18 cellular contexts compared by ENCODE assay signal in the genomic region with DNA sequence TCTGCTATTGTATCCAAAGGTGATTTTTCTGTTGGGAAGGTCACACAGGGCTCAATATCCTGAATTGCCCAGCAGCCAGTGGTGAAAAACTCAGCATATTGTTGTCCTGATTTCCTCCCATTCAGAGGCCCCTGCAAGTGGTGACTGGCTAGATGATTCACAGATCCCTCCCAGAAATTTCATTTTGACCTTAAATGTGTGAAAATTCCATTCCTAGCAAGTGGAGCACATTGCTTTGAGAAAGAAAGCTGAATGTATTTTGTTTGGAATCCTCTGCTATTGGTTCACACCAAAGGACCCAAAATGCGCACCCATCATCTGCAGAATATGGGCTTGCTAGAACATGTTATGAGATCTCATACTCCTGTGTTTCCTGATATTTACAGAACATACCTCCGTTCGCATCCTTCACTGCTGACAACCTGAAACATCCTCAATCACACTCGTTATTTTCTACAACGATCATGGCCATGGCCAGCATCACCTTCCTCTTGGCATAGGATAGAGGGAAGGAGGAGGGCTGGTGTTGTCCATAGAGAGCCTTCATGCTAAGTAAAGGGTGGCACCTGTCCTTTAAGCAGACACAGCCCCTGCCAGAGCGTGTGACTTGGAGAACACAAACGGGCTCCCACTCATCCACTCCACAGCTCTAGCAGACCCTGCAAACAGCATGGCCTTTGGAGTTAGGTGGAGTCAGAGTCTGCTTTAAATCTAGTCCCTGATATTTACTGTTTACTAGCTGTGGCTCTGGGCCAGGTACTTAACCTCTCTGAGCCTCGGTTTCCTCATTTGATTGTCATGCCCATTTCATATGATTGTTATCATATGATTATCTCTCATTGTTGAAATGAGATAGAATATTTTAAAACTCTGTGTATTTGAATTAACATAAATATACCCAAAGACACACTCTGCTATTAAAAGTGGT. TPM values are rescaled to one million over a fixed set of nuclear protein-coding genes. Genes with fewer than 3 reads are reported as not detected.
A peak's percentile ranks its signal among the peaks of the same experiment; 100 is the strongest.
DNase-seq lines count a peak whose midpoint lies in the region; ATAC-seq lines count a peak whose summit lies in the region.
"Had no signal": no experiment of that assay in that cellular context is flagged by ENCODE, and none has a peak within 500 bp of the region (broad histone marks: within the 10 kb centered on the region; RNA-seq: fewer than 3 reads in every experiment).

No MANE protein-coding gene starts in this region.

- no peak overlapping the region for H2AFZ ChIP-seq in Karpas-422 (ENCODE audit: low read length)

- no peaks in the 10 kb centered on the region; the same call in 1 of the 2 replicates for H3K27me3 ChIP-seq in Karpas-422 (ENCODE audit: low read length)
- H3K27me3 ChIP-seq: SJCRH30 had no signal

- no peak overlapping the region for H3K4me3 ChIP-seq in Karpas-422 (ENCODE audit: low read length)
- H3K4me3 ChIP-seq: heart right ventricle, K562, left ventricle myocardium inferior, SJCRH30 had no signal

- no peak for ATAC-seq in GM19324 (IDR thresholded peaks at IDR 0.05; ENCODE audit: low FRiP score, unreplicated experiment)
- no peak for ATAC-seq in GM19397 (IDR thresholded peaks at IDR 0.05; ENCODE audit: unreplicated experiment)
- ATAC-seq: activated naive CD4-positive, alpha-beta T cell treated with anti-CD3 and anti-CD28 coated beads, Interleukin-2, amount 50 U/mL, for 72 hours; CD8-positive, alpha-beta T cell; K562 had no signal

- H3K36me3 ChIP-seq in Karpas-422 (ENCODE audit: insufficient read depth, low read length): no peaks in the 10 kb centered on the region
- H3K36me3 ChIP-seq: heart right ventricle, left ventricle myocardium inferior, SJCRH30 had no signal

- no peaks in the 10 kb centered on the region for H4K20me1 ChIP-seq in Karpas-422 (ENCODE audit: insufficient read depth, low read depth, low read length)

- no peak overlapping the region for H3K9ac ChIP-seq in Karpas-422 (ENCODE audit: low read length)

- H3K4me2 ChIP-seq in Karpas-422 (ENCODE audit: low read depth, low read length, poor library complexity, severe bottlenecking): no peak overlapping the region

- no peak overlapping the region for H3K27ac ChIP-seq in Karpas-422 (ENCODE audit: low read length)
- H3K27ac ChIP-seq: heart right ventricle, left ventricle myocardium inferior, SJCRH30 had no signal

- no peaks in the 10 kb centered on the region for H3K9me3 ChIP-seq in Karpas-422 (ENCODE audit: low read length)
- H3K9me3 ChIP-seq: heart right ventricle, left ventricle myocardium inferior, SJCRH30 had no signal

- no peaks in the 10 kb centered on the region for H3K79me2 ChIP-seq in Karpas-422 (ENCODE audit: low read length)

- no peaks in the 10 kb centered on the region for H3K9me2 ChIP-seq in Karpas-422 (replicated peaks; ENCODE audit: insufficient read depth, low read length)

- peaks cover 63% of the 10 kb centered on the region for H3K4me1 ChIP-seq in Karpas-422 (ENCODE audit: low read length)

- peak; percentile 7 for DNase-seq in DMS153 treated with DMSO at 0.1 percent for 48 hours (lab: John Stamatoyannopoulos, UW; ENCODE audit: unreplicated experiment)
- DNase-seq in Karpas-422: peak; percentile 27
- peak; percentile 47 for DNase-seq in dedifferentiated amniotic fluid mesenchymal stem cell (ENCODE audit: extremely low spot score)
- DNase-seq in lung microvascular endothelial cell (ENCODE audit: low read depth in 2 of 2): peak; percentile 84 to 91
- no peak for DNase-seq in activated CD4-positive, alpha-beta T cell treated with anti-CD3 and anti-CD28 coated beads for 1 hour
- no peak for DNase-seq in SKM-1 (lab: John Stamatoyannopoulos, UW; ENCODE audit: unreplicated experiment)
- DNase-seq: CD8-positive, alpha-beta T cell; heart right ventricle; left ventricle myocardium inferior; NCI-H187; NCI-H69; nephron progenitor cell; SJCRH30; substantia nigra had no signal

RNA-seq across cellular contexts. Expression of gene NFAT5, which starts 30.4 kb away (rescaled TPM):
- 10.1 and 41.6 TPM in 2 replicates for total RNA-seq in Karpas-422 (2014; rRNA removed; shearing (Covaris generic); ENCODE audit: low replicate concordance)
- total RNA-seq in lung microvascular endothelial cell: 21.8 and 40.3 TPM in 2 replicates

Comparison
In these comparisons a context has a peak if more than half of its experiments do, and no peak if none do; other contexts are left out.
1. DNase-seq: peak in DMS153 treated with DMSO at 0.1 percent for 48 hours (single experiment), Karpas-422 (single experiment), dedifferentiated amniotic fluid mesenchymal stem cell (single experiment) and lung microvascular endothelial cell (2 of 2); none in activated CD4-positive, alpha-beta T cell treated with anti-CD3 and anti-CD28 coated beads for 1 hour (single experiment) and SKM-1 (single experiment).